ENCODE assay signal across 8 cellular contexts in genomic region chr10:43202657-43203490, GRCh38.
DNase-seq lines count a peak whose midpoint lies in the region; ATAC-seq and TF ChIP-seq lines count a peak whose summit lies in the region.

No MANE protein-coding gene starts in this region.

- no peak overlapping the region for H4K8ac ChIP-seq in IMR-90 (ENCODE audit: low read depth in 2 of 2, low read length in 2 of 2)

- H3K79me1 ChIP-seq in IMR-90 (ENCODE audit: low read depth in 1 of 2, low read length in 2 of 2) = no peaks in the 10 kb centered on the region

- no peak overlapping the region for H3K23ac ChIP-seq in IMR-90 (ENCODE audit: low read depth, low read length)

- H3K9me3 ChIP-seq in IMR-90 (ENCODE audit: control insufficient read depth, insufficient read depth, low read length) = no peaks in the 10 kb centered on the region

- no peak overlapping the region for H3K9ac ChIP-seq in IMR-90 (ENCODE audit: low read depth, low read length)

- no peak for TF ChIP-seq RAD21 in IMR-90 (IDR thresholded peaks at IDR 0.05; ENCODE audit: low read length)

- no peak overlapping the region for H2BK5ac ChIP-seq in IMR-90 (ENCODE audit: low read depth, low read length, poor library complexity, severe bottlenecking)

- H4K20me1 ChIP-seq in IMR-90 (ENCODE audit: insufficient read depth, low read length) = no peaks in the 10 kb centered on the region; the same call in 1 of the 2 replicates

- dilution Hi-C loops in IMR-90 (cut with HindIII; ENCODE audit: low sequenced_read_pairs, unreplicated experiment) = no loop called here

- no peak overlapping the region for H2AK9ac ChIP-seq in IMR-90 (replicated peaks; ENCODE audit: low read depth, low read length, poor library complexity)

- POLR2A ChIA-PET in IMR-90 (lab: Charles Lee; ENCODE audit: unreplicated experiment) = no interaction called here

- no peak overlapping the region for H4K5ac ChIP-seq in IMR-90 (ENCODE audit: low read depth, low read length)

- no peak overlapping the region for H3K14ac ChIP-seq in IMR-90 (replicated peaks; ENCODE audit: low read depth, low read length)

- TF ChIP-seq CTCF in IMR-90 (conservative IDR thresholded peaks at IDR 0.05; ENCODE audit: low read depth, low read length) = no peak

- H2BK20ac ChIP-seq in IMR-90 (ENCODE audit: low read depth, low read length) = no peak overlapping the region

- ATAC-seq in GM18498 (IDR thresholded peaks at IDR 0.05; ENCODE audit: unreplicated experiment) = peak; percentile 49
- peak; percentile 57 for ATAC-seq in IMR-90 (ENCODE audit: low read depth)

- no peaks in the 10 kb centered on the region; the same call in 1 of the 2 replicates for H3K27me3 ChIP-seq in IMR-90 (ENCODE audit: control insufficient read depth, insufficient read depth, low read length)

- peak overlapping the region; percentile 96; the same call in 1 of the 2 replicates for H3K4me2 ChIP-seq in IMR-90 (ENCODE audit: low read depth, low read length)

- 6% methylated on average over 18 of the region's 38 CpGs; no CpG with 5 or more reads in 1 of the 2 experiments for WGBS in IMR-90 (ENCODE audit: extremely low coverage in 2 of 2, insufficient read length in 1 of 2), 2 experiments

- H3K36me3 ChIP-seq in IMR-90 (ENCODE audit: control insufficient read depth, insufficient read depth, low read length) = no peaks in the 10 kb centered on the region

- intact Hi-C loops in IMR-90 (cut with micrococcal nuclease) = loop anchor here (1.0 to 10.0 kb wide), 2 partner anchors 142 to 337 kb away; no protein-coding TSS in a partner anchor

- H3K27ac ChIP-seq in IMR-90 (ENCODE audit: insufficient read depth, low read length) = no peak overlapping the region

- DNase-seq in IMR-90 = no peak
- peak; percentile 37 for DNase-seq in activated naive CD4-positive, alpha-beta T cell treated with anti-CD3 and anti-CD28 coated beads, Interleukin-2, amount 50 U/mL, for 16 hours
- DNase-seq in hepatic stellate cell (ENCODE audit: low spot score) = peak; percentile 14
- DNase-seq in stimulated activated CD4-positive, alpha-beta T cell treated with anti-CD3 and anti-CD28 coated beads, Interleukin-2, amount 100 ng/mL, for 4 hours (ENCODE audit: low read depth) = peak; percentile 26
- no peak for DNase-seq in retina
- DNase-seq in NCI-H2081 treated with DMSO at 0.1 percent for 48 hours (lab: John Stamatoyannopoulos, UW) = no peak
- no peak for DNase-seq in MV-4-11 (lab: John Stamatoyannopoulos, UW)

- TF ChIP-seq POLR2A in IMR-90 (IDR thresholded peaks at IDR 0.05; ENCODE audit: low read depth, low read length) = no peak

- H2BK120ac ChIP-seq in IMR-90 (ENCODE audit: low read depth, low read length) = no peak overlapping the region

- no peak overlapping the region for H3K56ac ChIP-seq in IMR-90 (ENCODE audit: extremely low read depth, insufficient read depth, low read length)

- H3K4me1 ChIP-seq in IMR-90 (ENCODE audit: control insufficient read depth, insufficient read depth, low read length) = no peaks in the 10 kb centered on the region; the same call in 1 of the 2 replicates

- H4K91ac ChIP-seq in IMR-90 (ENCODE audit: insufficient read depth, low read depth, low read length) = no peak overlapping the region

- BruUV-seq in IMR-90 (replicated peaks; lab: Mats Ljungman, UMichigan) = no TSS peak

- H2BK15ac ChIP-seq in IMR-90 (ENCODE audit: low read depth, low read length) = no peak overlapping the region

- H3K4me3 ChIP-seq in IMR-90 (ENCODE audit: insufficient read depth, low read depth, low read length) = peak overlapping the region; percentile 31

- CTCF ChIA-PET in IMR-90 (lab: Yijun Ruan, JAX) = interaction anchor here (1.0 to 1.5 kb wide), 3 partner anchors 9 to 337 kb away, joined by 3 to 4 read pairs (median 3); no protein-coding TSS in a partner anchor

- H3K9me1 ChIP-seq in IMR-90 (ENCODE audit: insufficient read depth, low read length) = no peaks in the 10 kb centered on the region

- H2AK5ac ChIP-seq in IMR-90 (ENCODE audit: low read depth, low read length) = no peak overlapping the region

- H3K4ac ChIP-seq in IMR-90 (ENCODE audit: low read depth, low read length) = no peak overlapping the region

- peak overlapping the region; percentile 89 for H2AFZ ChIP-seq in IMR-90 (replicated peaks; ENCODE audit: low read length, poor library complexity)

- no peak overlapping the region for H3K18ac ChIP-seq in IMR-90 (ENCODE audit: low read depth, low read length)

- in situ Hi-C loops in IMR-90 (cut with MboI; ENCODE audit: low sequenced_read_pairs) = no loop called here

TF ChIP-seq in IMR-90, 13 proteins besides CTCF, POLR2A, EP300 and RAD21:
- TF ChIP-seq BHLHE40 (IDR thresholded peaks at IDR 0.05; ENCODE audit: low read depth, low read length) = no peak
- TF ChIP-seq SMC3 (IDR thresholded peaks at IDR 0.05; ENCODE audit: low read depth, low read length) = no peak
- no peak for TF ChIP-seq CHD1 (IDR thresholded peaks at IDR 0.05; ENCODE audit: low read depth, low read length)
- no peak for TF ChIP-seq FOS (IDR thresholded peaks at IDR 0.05; ENCODE audit: low read depth, low read length)
- no peak for TF ChIP-seq USF2 (IDR thresholded peaks at IDR 0.05; ENCODE audit: low read depth, low read length)
- TF ChIP-seq CEBPB (IDR thresholded peaks at IDR 0.05; ENCODE audit: low read depth, low read length) = no peak
- TF ChIP-seq ELK1 (IDR thresholded peaks at IDR 0.05; ENCODE audit: borderline replicate concordance, low read depth, low read length) = no peak
- TF ChIP-seq RCOR1 (IDR thresholded peaks at IDR 0.05; ENCODE audit: insufficient replicate concordance, low read length) = no peak
- no peak for TF ChIP-seq MXI1 (IDR thresholded peaks at IDR 0.05; ENCODE audit: borderline replicate concordance, low read depth, low read length)
- TF ChIP-seq MAFK (IDR thresholded peaks at IDR 0.05; ENCODE audit: low read depth, low read length) = no peak
- TF ChIP-seq NFE2L2 (IDR thresholded peaks at IDR 0.05; ENCODE audit: low read depth, low read length) = no peak

Comparison
In these comparisons a context has a peak if more than half of its experiments do, and no peak if none do; other contexts are left out.
1. DNase-seq: peak in activated naive CD4-positive, alpha-beta T cell treated with anti-CD3 and anti-CD28 coated beads, Interleukin-2, amount 50 U/mL, for 16 hours (single experiment), hepatic stellate cell (single experiment) and stimulated activated CD4-positive, alpha-beta T cell treated with anti-CD3 and anti-CD28 coated beads, Interleukin-2, amount 100 ng/mL, for 4 hours (single experiment); none in IMR-90 (single experiment), retina (single experiment), NCI-H2081 treated with DMSO at 0.1 percent for 48 hours (single experiment) and MV-4-11 (single experiment).